In the genomic region with DNA sequence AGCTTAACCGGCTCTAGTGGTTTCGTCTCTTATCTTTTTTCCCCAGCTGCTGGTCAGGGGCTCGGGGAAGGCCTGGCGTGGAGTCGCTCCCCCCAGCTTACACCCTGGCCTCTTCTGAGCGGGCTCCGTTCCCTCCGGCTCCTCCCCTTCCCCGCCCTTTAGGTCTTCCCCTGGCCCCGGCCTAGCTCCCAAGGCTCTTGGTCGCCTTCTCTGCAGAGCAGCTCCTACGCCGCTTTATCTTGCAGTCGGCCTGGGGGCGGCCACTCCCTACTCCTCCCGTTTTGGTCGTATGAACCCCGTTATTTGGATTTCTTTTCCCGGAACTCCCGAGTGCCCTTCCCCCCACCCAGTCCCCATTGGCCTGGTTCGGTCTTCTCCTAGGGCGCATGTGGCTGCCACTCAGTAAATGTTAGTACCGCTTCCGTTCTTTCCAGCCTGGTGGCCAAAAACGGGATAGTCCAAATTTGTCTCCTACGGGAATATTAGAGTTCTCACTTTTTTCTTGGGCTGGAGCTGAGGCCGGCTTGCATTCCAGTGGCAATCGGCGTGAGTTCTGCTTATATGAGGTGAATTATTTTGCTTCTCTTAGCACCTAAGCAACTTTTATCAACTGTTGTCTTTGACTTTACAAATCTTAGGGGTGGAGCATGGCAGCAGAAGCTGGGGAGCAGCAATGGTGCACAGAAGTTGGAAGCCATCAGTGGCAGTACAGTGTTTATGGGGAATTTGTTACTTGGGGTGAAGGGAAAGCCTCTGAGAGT, we compare ENCODE assay signal across 1 cellular context.
TF ChIP-seq lines count a peak whose summit lies in the region.

No MANE protein-coding gene starts in this region.

TF ChIP-seq in K562, 482 proteins besides CTCF, POLR2A, EP300 and RAD21 (continued from another document and continues in another):
- TF ChIP-seq PBX2 (CRISPR knock-in tag; IDR thresholded peaks at IDR 0.05; ENCODE audit: low read depth) (peak; percentile 30; the same call in 1 of the 2 replicates), PBX2 (tag; conservative IDR thresholded peaks at IDR 0.05; ENCODE audit: low read depth) (peak; percentile 79), NONO (IDR thresholded peaks at IDR 0.05; ENCODE audit: low read depth in 2 of 2, low read length in 1 of 2) (peak in 1 of 2 experiments; percentile 8; a peak in 1 of 4 replicates), ZBTB49 (CRISPR knock-in tag; IDR thresholded peaks at IDR 0.05; ENCODE audit: borderline replicate concordance) (0 out of 2 replicates have a peak, but pooled peaks have one; percentile 14), THAP7 (CRISPR knock-in tag; IDR thresholded peaks at IDR 0.05) (peak; percentile 76; the same call in 1 of the 2 replicates), POLR3A (IDR thresholded peaks at IDR 0.05; ENCODE audit: borderline replicate concordance, extremely low read depth, insufficient read depth, insufficient read length) (no peak), CC2D1A (IDR thresholded peaks at IDR 0.05) (peak; percentile 70; the same call in 1 of the 2 replicates), DDX20 (tag; IDR thresholded peaks at IDR 0.05; ENCODE audit: low read depth) (no peak), XRCC3 (IDR thresholded peaks at IDR 0.05) (no peak), ETV1 (tag; conservative IDR thresholded peaks at IDR 0.05; ENCODE audit: low read depth) (peak; percentile 92), ZNF253 (CRISPR knock-in tag; conservative IDR thresholded peaks at IDR 0.05) (no peak), CREB3L1 (IDR thresholded peaks at IDR 0.05; ENCODE audit: borderline replicate concordance, low read depth) (peak; percentile 43; the same call in 1 of the 2 replicates), ZNF184 (CRISPR knock-in tag; IDR thresholded peaks at IDR 0.05) (no peak), FIP1L1 (IDR thresholded peaks at IDR 0.05; ENCODE audit: low read depth, low read length, poor library complexity, severe bottlenecking) (no peak), PPARD (CRISPR knock-in tag; IDR thresholded peaks at IDR 0.05) (no peak), MAX (CRISPR knock-in tag; IDR thresholded peaks at IDR 0.05) (peak; percentile 60; the same call in 1 of the 2 replicates), KDM1A (IDR thresholded peaks at IDR 0.05) (no peak), RBM17 (IDR thresholded peaks at IDR 0.05; ENCODE audit: borderline replicate concordance, low read depth, low read length) (no peak), ZEB2 (IDR thresholded peaks at IDR 0.05) (peak; percentile 59), ZNF583 (CRISPR knock-in tag; IDR thresholded peaks at IDR 0.05) (no peak; the same call in 1 of the 2 replicates), SIN3A (IDR thresholded peaks at IDR 0.05; ENCODE audit: borderline replicate concordance in 2 of 2, control insufficient read depth in 1 of 2, low read depth in 2 of 2, low read length in 2 of 2) (peak; percentile 24 to 66; a peak in 2 of 4 replicates), MAZ (CRISPR knock-in tag; conservative IDR thresholded peaks at IDR 0.05 in 1 of 2, IDR thresholded peaks at IDR 0.05 in 1 of 2) (no peak; a peak in 1 of 4 replicates), SETDB1 (IDR thresholded peaks at IDR 0.05; ENCODE audit: low read length) (no peak), RBM39 (optimal IDR thresholded peaks at IDR 0.05; ENCODE audit: low read depth, low read length) (no peak), ESRRB (CRISPR knock-in tag; IDR thresholded peaks at IDR 0.05; ENCODE audit: borderline replicate concordance) (no peak), ZFP36 (IDR thresholded peaks at IDR 0.05; ENCODE audit: low read depth, low read length, partially characterized antibody) (no peak), FOXM1 (IDR thresholded peaks at IDR 0.05; ENCODE audit: low read depth) (peak; percentile 39), FOXM1 (CRISPR knock-in tag; IDR thresholded peaks at IDR 0.05; ENCODE audit: low read depth) (peak; percentile 26; the same call in 1 of the 2 replicates), ZNF197 (CRISPR knock-in tag; IDR thresholded peaks at IDR 0.05; ENCODE audit: low read depth) (no peak; the same call in 1 of the 2 replicates), CBFB (CRISPR knock-in tag; IDR thresholded peaks at IDR 0.05) (0 out of 2 replicates have a peak, but pooled peaks have one; percentile 13), TEAD1 (CRISPR knock-in tag; IDR thresholded peaks at IDR 0.05) (peak in 1 of 2 experiments; percentile 81; a peak in 1 of 4 replicates), HNRNPUL1 (IDR thresholded peaks at IDR 0.05; ENCODE audit: low read length) (no peak), TAF15 (IDR thresholded peaks at IDR 0.05; ENCODE audit: low read depth, low read length) (no peak), TCF7L2 (IDR thresholded peaks at IDR 0.05; ENCODE audit: low read depth, low read length) (no peak; the same call in 1 of the 2 replicates), CEBPZ (IDR thresholded peaks at IDR 0.05; ENCODE audit: borderline replicate concordance, low read depth, low read length) (no peak), RUNX1 (IDR thresholded peaks at IDR 0.05; ENCODE audit: low read depth) (0 out of 2 replicates have a peak, but pooled peaks have one; percentile 4), SAFB (IDR thresholded peaks at IDR 0.05; ENCODE audit: borderline replicate concordance, low read depth, low read length) (no peak), KLF1 (tag; IDR thresholded peaks at IDR 0.05) (no peak), ZNF764 (CRISPR knock-in tag; IDR thresholded peaks at IDR 0.05; ENCODE audit: low read depth) (no peak), ZNF75A (CRISPR knock-in tag; IDR thresholded peaks at IDR 0.05) (no peak), OTX1 (CRISPR knock-in tag; IDR thresholded peaks at IDR 0.05) (peak; percentile 36; the same call in 1 of the 2 replicates)
- TF ChIP-seq, protein P1, sequence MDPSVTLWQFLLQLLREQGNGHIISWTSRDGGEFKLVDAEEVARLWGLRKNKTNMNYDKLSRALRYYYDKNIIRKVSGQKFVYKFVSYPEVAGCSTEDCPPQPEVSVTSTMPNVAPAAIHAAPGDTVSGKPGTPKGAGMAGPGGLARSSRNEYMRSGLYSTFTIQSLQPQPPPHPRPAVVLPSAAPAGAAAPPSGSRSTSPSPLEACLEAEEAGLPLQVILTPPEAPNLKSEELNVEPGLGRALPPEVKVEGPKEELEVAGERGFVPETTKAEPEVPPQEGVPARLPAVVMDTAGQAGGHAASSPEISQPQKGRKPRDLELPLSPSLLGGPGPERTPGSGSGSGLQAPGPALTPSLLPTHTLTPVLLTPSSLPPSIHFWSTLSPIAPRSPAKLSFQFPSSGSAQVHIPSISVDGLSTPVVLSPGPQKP (CRISPR knock-in tag; IDR thresholded peaks at IDR 0.05), result no peak
- TF ChIP-seq, protein P2, sequence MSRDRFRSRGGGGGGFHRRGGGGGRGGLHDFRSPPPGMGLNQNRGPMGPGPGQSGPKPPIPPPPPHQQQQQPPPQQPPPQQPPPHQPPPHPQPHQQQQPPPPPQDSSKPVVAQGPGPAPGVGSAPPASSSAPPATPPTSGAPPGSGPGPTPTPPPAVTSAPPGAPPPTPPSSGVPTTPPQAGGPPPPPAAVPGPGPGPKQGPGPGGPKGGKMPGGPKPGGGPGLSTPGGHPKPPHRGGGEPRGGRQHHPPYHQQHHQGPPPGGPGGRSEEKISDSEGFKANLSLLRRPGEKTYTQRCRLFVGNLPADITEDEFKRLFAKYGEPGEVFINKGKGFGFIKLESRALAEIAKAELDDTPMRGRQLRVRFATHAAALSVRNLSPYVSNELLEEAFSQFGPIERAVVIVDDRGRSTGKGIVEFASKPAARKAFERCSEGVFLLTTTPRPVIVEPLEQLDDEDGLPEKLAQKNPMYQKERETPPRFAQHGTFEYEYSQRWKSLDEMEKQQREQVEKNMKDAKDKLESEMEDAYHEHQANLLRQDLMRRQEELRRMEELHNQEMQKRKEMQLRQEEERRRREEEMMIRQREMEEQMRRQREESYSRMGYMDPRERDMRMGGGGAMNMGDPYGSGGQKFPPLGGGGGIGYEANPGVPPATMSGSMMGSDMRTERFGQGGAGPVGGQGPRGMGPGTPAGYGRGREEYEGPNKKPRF (IDR thresholded peaks at IDR 0.05; ENCODE audit: low read depth, low read length), result no peak
- TF ChIP-seq, protein P3, sequence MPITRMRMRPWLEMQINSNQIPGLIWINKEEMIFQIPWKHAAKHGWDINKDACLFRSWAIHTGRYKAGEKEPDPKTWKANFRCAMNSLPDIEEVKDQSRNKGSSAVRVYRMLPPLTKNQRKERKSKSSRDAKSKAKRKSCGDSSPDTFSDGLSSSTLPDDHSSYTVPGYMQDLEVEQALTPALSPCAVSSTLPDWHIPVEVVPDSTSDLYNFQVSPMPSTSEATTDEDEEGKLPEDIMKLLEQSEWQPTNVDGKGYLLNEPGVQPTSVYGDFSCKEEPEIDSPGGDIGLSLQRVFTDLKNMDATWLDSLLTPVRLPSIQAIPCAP (CRISPR knock-in tag; IDR thresholded peaks at IDR 0.05; ENCODE audit: borderline replicate concordance), result no peak
